8 cellular contexts compared by ENCODE assay signal in genomic region chr11:66466225-66467033, GRCh38. TPM values are rescaled to one million over a fixed set of nuclear protein-coding genes. Genes with fewer than 3 reads are reported as not detected.
A peak's percentile ranks its signal among the peaks of the same experiment; 100 is the strongest.
DNase-seq lines count a peak whose midpoint lies in the region; ATAC-seq and TF ChIP-seq lines count a peak whose summit lies in the region.

PELI3 (plus strand) TSS chr11:66466905; CDS start chr11:66468129, 1,224 bp downstream.

- peaks cover 6% of the 10 kb centered on the region for H3K36me3 Mint-ChIP-seq in nephron progenitor cell (ENCODE audit: low read depth)

- peak within 1 kb of the TSS; percentile 74 for H3K4me2 ChIP-seq in KMS-11

- peaks cover 20% of the 10 kb centered on the region for H3K9me3 Mint-ChIP-seq in nephron progenitor cell

- H3K27ac ChIP-seq in KMS-11 = no peak within 1 kb of the TSS

- no peak within 1 kb of the TSS; the same call in 1 of the 2 replicates for H3K9ac ChIP-seq in KMS-11

- H3K27me3 ChIP-seq in KMS-11 (ENCODE audit: insufficient read depth, low read depth) = no peaks in the 10 kb centered on the region

- H3K27me3 Mint-ChIP-seq in nephron progenitor cell (ENCODE audit: low read depth, poor library complexity) = peaks cover 20% of the 10 kb centered on the region

- peak; percentile 80 for ATAC-seq in GM21737 (IDR thresholded peaks at IDR 0.05; ENCODE audit: unreplicated experiment)
- peak; percentile 85 for ATAC-seq in stimulated activated naive CD8-positive, alpha-beta T cell treated with anti-CD3 and anti-CD28 coated beads, Interleukin-15, Interleukin-2, amounts not matched to agents 100 U/mL and 50 U/mL, for 24 hours

- H3K4me1 Mint-ChIP-seq in nephron progenitor cell = peaks cover 49% of the 10 kb centered on the region

- peak within 1 kb of the TSS; percentile 91 for H2AFZ ChIP-seq in KMS-11 (ENCODE audit: low read depth)

- H3K4me1 ChIP-seq in KMS-11 (ENCODE audit: low read depth, poor library complexity, severe bottlenecking) = peaks cover 5% of the 10 kb centered on the region

- H3K4me3 ChIP-seq in KMS-11 (IDR thresholded peaks at IDR 0.05; ENCODE audit: insufficient read depth, low read depth, low read length) (no peak within 1 kb of the TSS), fibroblast of villous mesenchyme (ENCODE audit: low read depth, low read length) (peak within 1 kb of the TSS; percentile 70)

- no peak for TF ChIP-seq CTCF in KMS-11 (conservative IDR thresholded peaks at IDR 0.05; ENCODE audit: low read depth, low read length)
- no peak for TF ChIP-seq CTCF in fibroblast of villous mesenchyme (IDR thresholded peaks at IDR 0.05; ENCODE audit: insufficient read depth, low read depth, low read length)
- no peak for TF ChIP-seq CTCF in nephron progenitor cell (IDR thresholded peaks at IDR 0.05)

- H4K20me1 ChIP-seq in KMS-11 (ENCODE audit: insufficient read depth) = no peaks in the 10 kb centered on the region

- H3K79me2 ChIP-seq in KMS-11 (ENCODE audit: insufficient read depth, low read depth) = no peaks in the 10 kb centered on the region

- H3K27ac Mint-ChIP-seq in nephron progenitor cell = no peak within 1 kb of the TSS

- no peaks in the 10 kb centered on the region for H3K36me3 ChIP-seq in KMS-11 (ENCODE audit: insufficient read depth)

- DNase-seq in DMS153 treated with DMSO at 0.1 percent for 48 hours (lab: John Stamatoyannopoulos, UW; ENCODE audit: unreplicated experiment) (peak; percentile 69), RPMI7951 (ENCODE audit: low read depth) (peak; percentile 84), fibroblast of villous mesenchyme (ENCODE audit: low read depth) (peak; percentile 94), nephron progenitor cell (peak; percentile 98)
- peak; percentile 90 for DNase-seq in activated effector memory CD4-positive, alpha-beta T cell treated with Interleukin-2 at 50 U/mL for 16 hours
- peak; percentile 95 for DNase-seq in stimulated activated naive CD8-positive, alpha-beta T cell treated with anti-CD3 and anti-CD28 coated beads, Interleukin-15, Interleukin-2, amounts not matched to agents 100 U/mL and 50 U/mL, for 24 hours

- H3K4me3 Mint-ChIP-seq in nephron progenitor cell = peak within 1 kb of the TSS; percentile 91

RNA-seq across cellular contexts. Expression of gene PELI3, which starts in this region (rescaled TPM):
- 6.6 TPM in 2 replicates for total RNA-seq in RPMI7951 (2014; rRNA removed; shearing (Covaris generic))
- total RNA-seq in fibroblast of villous mesenchyme = 10.8 and 13.2 TPM in 2 replicates
